Comparison of ENCODE assay signal across 15 cellular contexts in genomic region chr13:107817652-107818287, GRCh38.
"Had no signal": no experiment of that assay in that cellular context is flagged by ENCODE, and none has a peak within 500 bp of the region (broad histone marks: within the 10 kb centered on the region; RNA-seq: fewer than 3 reads in every experiment).

No MANE protein-coding gene starts in this region.

- H3K9me3 Mint-ChIP-seq: activated B cell treated with CpG ODN at 0.5 μM for 24 hours; activated CD8-positive, alpha-beta T cell treated with anti-CD3 and anti-CD28 coated beads for 36 hours had no signal

- H3K4me3 Mint-ChIP-seq: activated B cell treated with CpG ODN at 0.5 μM for 24 hours; activated CD8-positive, alpha-beta T cell treated with anti-CD3 and anti-CD28 coated beads for 36 hours; activated naive CD4-positive, alpha-beta T cell treated with anti-CD3 and anti-CD28 coated beads for 36 hours; activated T-cell treated with anti-CD3 and anti-CD28 coated beads, Interleukin-2, amount 50 U/mL, for 24 hours; immature natural killer cell; naive thymus-derived CD4-positive, alpha-beta T cell; stimulated activated naive B cell treated with anti-CD40 and anti-IgM and Interleukin-4, amounts not matched to agents 10 μg/mL and 1 μg/mL and 100 μg/mL, for 72 hours had no signal

- H3K36me3 Mint-ChIP-seq: immature natural killer cell; naive thymus-derived CD4-positive, alpha-beta T cell; stimulated activated naive B cell treated with anti-CD40 and anti-IgM and Interleukin-4, amounts not matched to agents 10 μg/mL and 1 μg/mL and 100 μg/mL, for 72 hours had no signal

- H3K9me3 ChIP-seq: body of pancreas, pancreas, thoracic aorta, upper lobe of right lung had no signal

- ATAC-seq: activated CD8-positive, alpha-beta T cell treated with anti-CD3 and anti-CD28 coated beads for 36 hours; body of pancreas; naive thymus-derived CD4-positive, alpha-beta T cell; pancreas; stimulated activated naive B cell treated with anti-CD40 and anti-IgM and Interleukin-4, amounts not matched to agents 10 μg/mL and 1 μg/mL and 100 μg/mL, for 72 hours; upper lobe of right lung had no signal

- H3K4me1 Mint-ChIP-seq: activated B cell treated with CpG ODN at 0.5 μM for 24 hours; immature natural killer cell; naive thymus-derived CD4-positive, alpha-beta T cell; stimulated activated naive B cell treated with anti-CD40 and anti-IgM and Interleukin-4, amounts not matched to agents 10 μg/mL and 1 μg/mL and 100 μg/mL, for 72 hours had no signal

- H3K27ac ChIP-seq: body of pancreas, pancreas, spleen, thoracic aorta, upper lobe of right lung had no signal

- H3K4me1 ChIP-seq: body of pancreas, pancreas, spleen, upper lobe of right lung had no signal

- H3K27ac Mint-ChIP-seq: activated B cell treated with CpG ODN at 0.5 μM for 24 hours; activated CD8-positive, alpha-beta T cell treated with anti-CD3 and anti-CD28 coated beads for 36 hours; activated naive CD4-positive, alpha-beta T cell treated with anti-CD3 and anti-CD28 coated beads for 36 hours; activated T-cell treated with anti-CD3 and anti-CD28 coated beads, Interleukin-2, amount 50 U/mL, for 24 hours; immature natural killer cell; naive thymus-derived CD4-positive, alpha-beta T cell; stimulated activated naive B cell treated with anti-CD40 and anti-IgM and Interleukin-4, amounts not matched to agents 10 μg/mL and 1 μg/mL and 100 μg/mL, for 72 hours had no signal

- H3K36me3 ChIP-seq: pancreas, spleen, thoracic aorta, upper lobe of right lung had no signal

- H3K27me3 ChIP-seq: body of pancreas, pancreas, spleen, upper lobe of right lung had no signal

- FAIRE-seq: pancreas had no signal

- H3K4me3 ChIP-seq: body of pancreas, pancreas, spleen, thoracic aorta, upper lobe of right lung had no signal

- H3K27me3 Mint-ChIP-seq: activated B cell treated with CpG ODN at 0.5 μM for 24 hours; activated CD8-positive, alpha-beta T cell treated with anti-CD3 and anti-CD28 coated beads for 36 hours; activated T-cell treated with anti-CD3 and anti-CD28 coated beads, Interleukin-2, amount 50 U/mL, for 24 hours; naive thymus-derived CD4-positive, alpha-beta T cell; stimulated activated naive B cell treated with anti-CD40 and anti-IgM and Interleukin-4, amounts not matched to agents 10 μg/mL and 1 μg/mL and 100 μg/mL, for 72 hours had no signal

- DNase-seq: activated B cell treated with CpG ODN at 0.5 μM for 24 hours; activated CD4-positive, alpha-beta T cell treated with anti-CD3 and anti-CD28 coated beads for 48 hours; activated CD8-positive, alpha-beta T cell treated with anti-CD3 and anti-CD28 coated beads for 36 hours; activated naive CD4-positive, alpha-beta T cell treated with anti-CD3 and anti-CD28 coated beads for 36 hours; activated T-cell treated with anti-CD3 and anti-CD28 coated beads, Interleukin-2, amount 50 U/mL, for 24 hours; body of pancreas; hippocampal formation; immature natural killer cell; mesendoderm; naive thymus-derived CD4-positive, alpha-beta T cell; pancreas; spleen; stimulated activated naive B cell treated with anti-CD40 and anti-IgM and Interleukin-4, amounts not matched to agents 10 μg/mL and 1 μg/mL and 100 μg/mL, for 72 hours; upper lobe of right lung had no signal
